Comparison of ENCODE assay signal across 23 cellular contexts in the genomic region with DNA sequence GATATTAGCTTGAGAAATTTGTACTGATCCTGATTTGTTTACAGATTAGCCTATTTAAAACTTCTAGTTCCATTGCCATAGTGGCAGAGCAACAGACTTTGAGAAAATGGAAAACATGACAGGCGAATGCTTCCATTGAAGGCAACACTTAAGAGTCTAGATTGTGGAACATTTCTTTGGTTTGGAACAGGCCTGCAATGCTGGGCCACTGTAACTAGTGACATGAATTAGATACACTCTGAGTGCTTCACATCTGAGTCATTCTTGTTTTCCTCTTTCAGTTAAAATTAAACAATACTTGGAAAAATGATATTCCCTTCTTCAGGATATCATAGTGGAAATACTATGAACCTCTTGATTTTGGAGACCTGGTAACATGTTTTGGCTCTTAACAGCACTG.
DNase-seq lines count a peak whose midpoint lies in the region; ATAC-seq, FAIRE-seq and TF ChIP-seq lines count a peak whose summit lies in the region.
"Had no signal": no experiment of that assay in that cellular context is flagged by ENCODE, and none has a peak within 500 bp of the region (broad histone marks: within the 10 kb centered on the region; RNA-seq: fewer than 3 reads in every experiment).

No MANE protein-coding gene starts in this region.

- intact Hi-C loops in uterus (cut with DNase I; ENCODE audit: low total_unique reads) = no loop called here

- no peak for TF ChIP-seq CTCF in fibroblast of mammary gland (conservative IDR thresholded peaks at IDR 0.05; ENCODE audit: control insufficient read depth, insufficient read depth, low read depth, low read length)
- no peak for TF ChIP-seq CTCF in GM13976 (IDR thresholded peaks at IDR 0.05; ENCODE audit: borderline replicate concordance, control extremely low read depth, extremely low read depth, insufficient read depth, missing control alignments)
- TF ChIP-seq CTCF in uterus (IDR thresholded peaks at IDR 0.05) = no peak

- peak; percentile 71 for ATAC-seq in SK-N-SH treated with all-trans-retinoic acid at 6 μM for 48 hours
- ATAC-seq: esophagus mucosa, HCT116, heart left ventricle had no signal

- H3K36me3 ChIP-seq in uterus = no peaks in the 10 kb centered on the region
- H3K36me3 ChIP-seq: heart left ventricle, neutrophil had no signal

- no peak for FAIRE-seq in urothelium cell line (lab: Jason Lieb, UNC)

- H3K27me3 ChIP-seq in uterus = no peaks in the 10 kb centered on the region
- H3K27me3 ChIP-seq: heart left ventricle, neutrophil had no signal

- H3K4me3 ChIP-seq in fibroblast of mammary gland (ENCODE audit: control insufficient read depth, low read depth, low read length) (no peak overlapping the region), skeletal muscle cell (ENCODE audit: low read depth, low read length) (no peak overlapping the region), uterus (no peak overlapping the region)
- H3K4me3 ChIP-seq: heart left ventricle had no signal

- H3K9me3 ChIP-seq in uterus = no peaks in the 10 kb centered on the region
- H3K9me3 ChIP-seq: heart left ventricle, neutrophil had no signal

- H3K4me1 ChIP-seq in uterus = no peaks in the 10 kb centered on the region
- H3K4me1 ChIP-seq: heart left ventricle had no signal

- no peak overlapping the region for H3K27ac ChIP-seq in uterus
- H3K27ac ChIP-seq: neutrophil had no signal

- no peak for TF ChIP-seq POLR2A in uterus (IDR thresholded peaks at IDR 0.05)

- DNase-seq in EL (peak; percentile 8), fibroblast of mammary gland (ENCODE audit: low read depth) (peak; percentile 59), skeletal muscle cell (ENCODE audit: low read depth) (peak; percentile 27), urothelium cell line (ENCODE audit: low spot score) (no peak), GM13976 (ENCODE audit: low spot score) (no peak), uterus (no peak), NCI-H2196 treated with DMSO at 0.1 percent for 48 hours (lab: John Stamatoyannopoulos, UW; ENCODE audit: unreplicated experiment) (no peak)
- DNase-seq: activated CD4-positive, alpha-beta memory T cell treated with anti-CD3 and anti-CD28 coated beads, Interleukin-2, amount 10 ng/mL, durations not matched to agents 7 days and 5 days; activated CD4-positive, CD25-positive, alpha-beta regulatory T cell; activated gamma-delta T cell; activated T-cell treated with anti-CD3 and anti-CD28 coated beads for 4 hours; amniotic stem cell; CD4-positive, alpha-beta memory T cell; DMS53; effector CD4-positive, alpha-beta T cell; heart left ventricle; NCI-H524; RPMI8226; T-helper 9 cell had no signal

- in situ Hi-C loops in GM13976 (cut with MboI; ENCODE audit: low sequenced_read_pairs, unreplicated experiment) = no loop called here

TF ChIP-seq in SK-N-SH treated with all-trans-retinoic acid at 6 μM for 48 hours, 23 proteins besides CTCF, POLR2A, EP300 and RAD21:
- TF ChIP-seq ZNF565 (CRISPR knock-in tag; conservative IDR thresholded peaks at IDR 0.05; ENCODE audit: low read depth) (no peak), CSDC2 (CRISPR knock-in tag; IDR thresholded peaks at IDR 0.05) (no peak), OSR1 (CRISPR knock-in tag; IDR thresholded peaks at IDR 0.05) (no peak), ISL1 (CRISPR knock-in tag; IDR thresholded peaks at IDR 0.05) (no peak), ZFP3 (CRISPR knock-in tag; IDR thresholded peaks at IDR 0.05) (no peak), ARNTL (CRISPR knock-in tag; IDR thresholded peaks at IDR 0.05; ENCODE audit: borderline replicate concordance, low read depth) (no peak), TCF4 (CRISPR knock-in tag; IDR thresholded peaks at IDR 0.05; ENCODE audit: borderline replicate concordance) (no peak), ZNF8 (CRISPR knock-in tag; IDR thresholded peaks at IDR 0.05) (no peak), ZNF70 (CRISPR knock-in tag; IDR thresholded peaks at IDR 0.05) (no peak), ZFP30 (CRISPR knock-in tag; IDR thresholded peaks at IDR 0.05) (no peak), PPARA (CRISPR knock-in tag; IDR thresholded peaks at IDR 0.05; ENCODE audit: borderline replicate concordance) (no peak), SNAI2 (CRISPR knock-in tag; IDR thresholded peaks at IDR 0.05) (no peak), ESRRG (CRISPR knock-in tag; IDR thresholded peaks at IDR 0.05) (no peak), TOX (CRISPR knock-in tag; IDR thresholded peaks at IDR 0.05; ENCODE audit: borderline replicate concordance) (no peak), GLIS3 (CRISPR knock-in tag; IDR thresholded peaks at IDR 0.05) (no peak)
- TF ChIP-seq, protein P1, sequence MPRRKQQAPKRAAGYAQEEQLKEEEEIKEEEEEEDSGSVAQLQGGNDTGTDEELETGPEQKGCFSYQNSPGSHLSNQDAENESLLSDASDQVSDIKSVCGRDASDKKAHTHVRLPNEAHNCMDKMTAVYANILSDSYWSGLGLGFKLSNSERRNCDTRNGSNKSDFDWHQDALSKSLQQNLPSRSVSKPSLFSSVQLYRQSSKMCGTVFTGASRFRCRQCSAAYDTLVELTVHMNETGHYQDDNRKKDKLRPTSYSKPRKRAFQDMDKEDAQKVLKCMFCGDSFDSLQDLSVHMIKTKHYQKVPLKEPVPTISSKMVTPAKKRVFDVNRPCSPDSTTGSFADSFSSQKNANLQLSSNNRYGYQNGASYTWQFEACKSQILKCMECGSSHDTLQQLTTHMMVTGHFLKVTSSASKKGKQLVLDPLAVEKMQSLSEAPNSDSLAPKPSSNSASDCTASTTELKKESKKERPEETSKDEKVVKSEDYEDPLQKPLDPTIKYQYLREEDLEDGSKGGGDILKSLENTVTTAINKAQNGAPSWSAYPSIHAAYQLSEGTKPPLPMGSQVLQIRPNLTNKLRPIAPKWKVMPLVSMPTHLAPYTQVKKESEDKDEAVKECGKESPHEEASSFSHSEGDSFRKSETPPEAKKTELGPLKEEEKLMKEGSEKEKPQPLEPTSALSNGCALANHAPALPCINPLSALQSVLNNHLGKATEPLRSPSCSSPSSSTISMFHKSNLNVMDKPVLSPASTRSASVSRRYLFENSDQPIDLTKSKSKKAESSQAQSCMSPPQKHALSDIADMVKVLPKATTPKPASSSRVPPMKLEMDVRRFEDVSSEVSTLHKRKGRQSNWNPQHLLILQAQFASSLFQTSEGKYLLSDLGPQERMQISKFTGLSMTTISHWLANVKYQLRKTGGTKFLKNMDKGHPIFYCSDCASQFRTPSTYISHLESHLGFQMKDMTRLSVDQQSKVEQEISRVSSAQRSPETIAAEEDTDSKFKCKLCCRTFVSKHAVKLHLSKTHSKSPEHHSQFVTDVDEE (CRISPR knock-in tag; IDR thresholded peaks at IDR 0.05) = no peak
- TF ChIP-seq, protein P2, sequence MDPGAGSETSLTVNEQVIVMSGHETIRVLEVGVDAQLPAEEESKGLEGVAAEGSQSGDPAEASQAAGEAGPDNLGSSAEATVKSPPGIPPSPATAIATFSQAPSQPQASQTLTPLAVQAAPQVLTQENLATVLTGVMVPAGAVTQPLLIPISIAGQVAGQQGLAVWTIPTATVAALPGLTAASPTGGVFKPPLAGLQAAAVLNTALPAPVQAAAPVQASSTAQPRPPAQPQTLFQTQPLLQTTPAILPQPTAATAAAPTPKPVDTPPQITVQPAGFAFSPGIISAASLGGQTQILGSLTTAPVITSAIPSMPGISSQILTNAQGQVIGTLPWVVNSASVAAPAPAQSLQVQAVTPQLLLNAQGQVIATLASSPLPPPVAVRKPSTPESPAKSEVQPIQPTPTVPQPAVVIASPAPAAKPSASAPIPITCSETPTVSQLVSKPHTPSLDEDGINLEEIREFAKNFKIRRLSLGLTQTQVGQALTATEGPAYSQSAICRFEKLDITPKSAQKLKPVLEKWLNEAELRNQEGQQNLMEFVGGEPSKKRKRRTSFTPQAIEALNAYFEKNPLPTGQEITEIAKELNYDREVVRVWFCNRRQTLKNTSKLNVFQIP (CRISPR knock-in tag; IDR thresholded peaks at IDR 0.05; ENCODE audit: borderline replicate concordance, low read depth) = no peak
- TF ChIP-seq, protein P3, sequence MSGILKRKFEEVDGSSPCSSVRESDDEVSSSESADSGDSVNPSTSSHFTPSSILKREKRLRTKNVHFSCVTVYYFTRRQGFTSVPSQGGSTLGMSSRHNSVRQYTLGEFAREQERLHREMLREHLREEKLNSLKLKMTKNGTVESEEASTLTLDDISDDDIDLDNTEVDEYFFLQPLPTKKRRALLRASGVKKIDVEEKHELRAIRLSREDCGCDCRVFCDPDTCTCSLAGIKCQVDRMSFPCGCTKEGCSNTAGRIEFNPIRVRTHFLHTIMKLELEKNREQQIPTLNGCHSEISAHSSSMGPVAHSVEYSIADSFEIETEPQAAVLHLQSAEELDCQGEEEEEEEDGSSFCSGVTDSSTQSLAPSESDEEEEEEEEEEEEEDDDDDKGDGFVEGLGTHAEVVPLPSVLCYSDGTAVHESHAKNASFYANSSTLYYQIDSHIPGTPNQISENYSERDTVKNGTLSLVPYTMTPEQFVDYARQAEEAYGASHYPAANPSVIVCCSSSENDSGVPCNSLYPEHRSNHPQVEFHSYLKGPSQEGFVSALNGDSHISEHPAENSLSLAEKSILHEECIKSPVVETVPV (CRISPR knock-in tag; IDR thresholded peaks at IDR 0.05) = no peak

Comparison
In these comparisons a context has a peak if more than half of its experiments do, and no peak if none do; other contexts are left out.
1. DNase-seq: peak in EL (single experiment), fibroblast of mammary gland (single experiment) and skeletal muscle cell (single experiment); none in urothelium cell line (single experiment), GM13976 (single experiment), uterus (0 of 2) and NCI-H2196 treated with DMSO at 0.1 percent for 48 hours (single experiment).